ENCODE assay signal across 1 cellular context in genomic region chr4:70948665-70949284, GRCh38.
TF ChIP-seq lines count a peak whose summit lies in the region.

No MANE protein-coding gene starts in this region.

TF ChIP-seq in GM23338, 12 proteins besides CTCF, POLR2A, EP300 and RAD21 (continued from another document):
- TF ChIP-seq ZNF462 (CRISPR knock-in tag; IDR thresholded peaks at IDR 0.05): no peak
- no peak for TF ChIP-seq JUNB (IDR thresholded peaks at IDR 0.05; ENCODE audit: unreplicated experiment)
